In the genomic region with DNA sequence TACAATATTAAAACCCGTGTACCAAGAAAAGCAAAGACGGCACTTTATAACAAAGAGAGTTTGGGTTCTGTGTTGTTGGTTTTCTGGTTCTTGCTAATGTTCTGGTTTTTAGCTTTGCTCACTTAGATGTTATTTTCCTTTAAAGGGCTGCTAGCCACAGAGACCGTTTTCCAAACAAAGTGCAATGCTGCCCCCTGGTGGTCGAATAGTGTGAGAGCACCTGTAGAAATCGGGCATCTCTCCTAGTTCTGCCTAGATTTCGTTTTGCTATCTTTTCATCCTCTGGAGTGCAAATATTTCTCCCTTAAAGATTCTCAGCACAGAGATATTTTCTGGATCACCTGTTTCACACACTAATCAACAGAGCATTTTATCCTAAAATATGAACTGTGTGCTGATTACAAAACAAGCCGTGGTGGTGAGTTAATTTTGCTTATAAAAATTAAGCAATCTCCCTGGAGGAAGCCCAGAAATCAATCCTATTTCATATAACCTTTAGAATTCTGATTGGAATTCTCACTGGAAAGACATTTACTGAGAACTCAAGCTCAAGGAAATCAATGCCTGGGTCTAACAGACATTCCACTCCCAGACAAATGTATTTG, we compare ENCODE assay signal across 8 cellular contexts.
DNase-seq lines count a peak whose midpoint lies in the region; ATAC-seq and TF ChIP-seq lines count a peak whose summit lies in the region.

No MANE protein-coding gene starts in this region.

- H3K9ac ChIP-seq in neuronal stem cell (ENCODE audit: low read depth, low read length, poor library complexity) = no peak overlapping the region

- H3K4me1 Mint-ChIP-seq in activated T-cell treated with anti-CD3 and anti-CD28 coated beads, Interleukin-2, amount 50 U/mL, for 72 hours (ENCODE audit: low read depth) = no peaks in the 10 kb centered on the region

- no CpG with 5 or more reads among the region's 7 CpGs for WGBS in neuronal stem cell (ENCODE audit: extremely low coverage in 2 of 2, insufficient read length in 2 of 2, insufficient replicate concordance in 1 of 2), 2 donors

- no peak overlapping the region for H3K14ac ChIP-seq in neuronal stem cell (ENCODE audit: low read length)

- no peaks in the 10 kb centered on the region for H3K79me1 ChIP-seq in neuronal stem cell (ENCODE audit: low read depth, low read length)

- no peak overlapping the region for H2BK12ac ChIP-seq in neuronal stem cell (ENCODE audit: low read length)

- H4K8ac ChIP-seq in neuronal stem cell (ENCODE audit: low read depth, low read length) = no peak overlapping the region

- H3K9me3 ChIP-seq in Peyer's patch = no peaks in the 10 kb centered on the region
- H3K9me3 ChIP-seq in neuronal stem cell (replicated peaks in 1 of 2; ENCODE audit: control insufficient read depth in 2 of 2, insufficient read depth in 1 of 2, low read depth in 1 of 2, low read length in 2 of 2) = no peaks in the 10 kb centered on the region

- H3K36me3 ChIP-seq in Peyer's patch (no peaks in the 10 kb centered on the region), neuronal stem cell (replicated peaks in 1 of 2; ENCODE audit: control insufficient read depth in 2 of 2, insufficient read depth in 2 of 2, low read length in 2 of 2) (no peaks in the 10 kb centered on the region)

- H3K23ac ChIP-seq in neuronal stem cell (ENCODE audit: low read depth, low read length, poor library complexity) = no peak overlapping the region

- peak overlapping the region; percentile 39 for H2AFZ ChIP-seq in neuronal stem cell (ENCODE audit: low read length)

- TF ChIP-seq CTCF in Peyer's patch (IDR thresholded peaks at IDR 0.05) (peak; percentile 64 to 90 (median 84)), fibroblast of mammary gland (conservative IDR thresholded peaks at IDR 0.05; ENCODE audit: control insufficient read depth, insufficient read depth, low read depth, low read length) (peak; percentile 89)

- no peak overlapping the region for H3K27ac Mint-ChIP-seq in activated T-cell treated with anti-CD3 and anti-CD28 coated beads, Interleukin-2, amount 50 U/mL, for 72 hours

- no peaks in the 10 kb centered on the region for H3K4me1 ChIP-seq in Peyer's patch
- H3K4me1 ChIP-seq in neuronal stem cell (ENCODE audit: control insufficient read depth in 2 of 2, insufficient read depth in 1 of 2, low read depth in 1 of 2, low read length in 2 of 2) = peaks cover 0 to 11% of the 10 kb centered on the region in 2 donors

- H3K27me3 Mint-ChIP-seq in activated T-cell treated with anti-CD3 and anti-CD28 coated beads, Interleukin-2, amount 50 U/mL, for 72 hours (ENCODE audit: low read depth) = peaks cover 5% of the 10 kb centered on the region

- no peaks in the 10 kb centered on the region for H3K9me3 Mint-ChIP-seq in activated T-cell treated with anti-CD3 and anti-CD28 coated beads, Interleukin-2, amount 50 U/mL, for 72 hours

- H2AK5ac ChIP-seq in neuronal stem cell (ENCODE audit: low read depth, low read length) = no peak overlapping the region

- H3K4me3 Mint-ChIP-seq in activated T-cell treated with anti-CD3 and anti-CD28 coated beads, Interleukin-2, amount 50 U/mL, for 72 hours = no peak overlapping the region

- no peak for TF ChIP-seq POLR2A in Peyer's patch (IDR thresholded peaks at IDR 0.05)

- DNase-seq in DMS53 treated with DMSO at 0.1 percent for 48 hours (lab: John Stamatoyannopoulos, UW; ENCODE audit: unreplicated experiment) = peak; percentile 19
- DNase-seq in KG1 (lab: John Stamatoyannopoulos, UW) = peak; percentile 34
- DNase-seq in Peyer's patch = peak; percentile 58 to 87 (median 73)
- peak; percentile 67 to 76 for DNase-seq in activated T-cell treated with anti-CD3 and anti-CD28 coated beads, Interleukin-2, amount 50 U/mL, for 72 hours
- peak; percentile 76 for DNase-seq in fibroblast of mammary gland (ENCODE audit: low read depth)
- DNase-seq in neuronal stem cell (ENCODE audit: low spot score) = peak; percentile 82
- DNase-seq in stromal cell of bone marrow (ENCODE audit: low read depth) = peak; percentile 55

- H3K18ac ChIP-seq in neuronal stem cell (ENCODE audit: low read length) = no peak overlapping the region

- H3K36me3 Mint-ChIP-seq in activated T-cell treated with anti-CD3 and anti-CD28 coated beads, Interleukin-2, amount 50 U/mL, for 72 hours (ENCODE audit: insufficient read depth in 2 of 2) = no peaks in the 10 kb centered on the region

- H2BK5ac ChIP-seq in neuronal stem cell (ENCODE audit: low read length) = no peak overlapping the region

- H3K27me3 ChIP-seq in Peyer's patch (no peaks in the 10 kb centered on the region), neuronal stem cell (ENCODE audit: control insufficient read depth in 3 of 3, insufficient read depth in 3 of 3, low read depth in 1 of 3, low read length in 3 of 3) (no peaks in the 10 kb centered on the region)

- no peak overlapping the region for H2BK15ac ChIP-seq in neuronal stem cell (ENCODE audit: low read length)

- H4K91ac ChIP-seq in neuronal stem cell (ENCODE audit: low read depth, low read length, poor library complexity) = no peak overlapping the region

- H3K27ac ChIP-seq in Peyer's patch (no peak overlapping the region), neuronal stem cell (replicated peaks; ENCODE audit: low read length) (no peak overlapping the region)

- H3K4me3 ChIP-seq in Peyer's patch (no peak overlapping the region), fibroblast of mammary gland (ENCODE audit: control insufficient read depth, low read depth, low read length) (no peak overlapping the region), neuronal stem cell (ENCODE audit: low read length in 2 of 2) (no peak overlapping the region)

- H3K4ac ChIP-seq in neuronal stem cell (ENCODE audit: low read length) = no peak overlapping the region

- peak; percentile 82 for ATAC-seq in GM21619 (IDR thresholded peaks at IDR 0.05; ENCODE audit: unreplicated experiment)
- no peak for ATAC-seq in activated T-cell treated with anti-CD3 and anti-CD28 coated beads, Interleukin-2, amount 50 U/mL, for 72 hours (replicated peaks in 1 of 2)

- H3K4me2 ChIP-seq in neuronal stem cell (ENCODE audit: insufficient read depth, low read length, poor library complexity, severe bottlenecking) = no peak overlapping the region

- no peak overlapping the region for H2BK120ac ChIP-seq in neuronal stem cell (ENCODE audit: low read depth, low read length)

Comparison
In these comparisons a context has a peak if more than half of its experiments do, and no peak if none do; other contexts are left out.
1. DNase-seq: peak in every context shown above with its lines; median percentile 82 in neuronal stem cell; 76 in fibroblast of mammary gland; 73 in Peyer's patch; 72 in activated T-cell treated with anti-CD3 and anti-CD28 coated beads, Interleukin-2, amount 50 U/mL, for 72 hours; 55 in stromal cell of bone marrow; 34 in KG1; 19 in DMS53 treated with DMSO at 0.1 percent for 48 hours.